Comparison of ENCODE assay signal across 17 cellular contexts in genomic region chr4:26905172-26905571, GRCh38. TPM values are rescaled to one million over a fixed set of nuclear protein-coding genes. Genes with fewer than 3 reads are reported as not detected.
DNase-seq lines count a peak whose midpoint lies in the region; ATAC-seq and TF ChIP-seq lines count a peak whose summit lies in the region.
"Had no signal": no experiment of that assay in that cellular context is flagged by ENCODE, and none has a peak within 500 bp of the region (broad histone marks: within the 10 kb centered on the region; RNA-seq: fewer than 3 reads in every experiment).

No MANE protein-coding gene starts in this region.

- no TSS peak for BruUV-seq in Calu3 (replicated peaks; lab: Mats Ljungman, UMichigan)

- H3K4me3 Mint-ChIP-seq in activated T-cell treated with anti-CD3 and anti-CD28 coated beads, Interleukin-2, amount 50 U/mL, for 4 hours = no peak overlapping the region
- H3K4me3 Mint-ChIP-seq in WTC11 (no peak overlapping the region), Calu3 (ENCODE audit: low read depth, unreplicated experiment) (no peak overlapping the region)
- H3K4me3 Mint-ChIP-seq in effector memory CD8-positive, alpha-beta T cell = peak overlapping the region; percentile 2 to 28
- H3K4me3 Mint-ChIP-seq in stimulated activated naive CD8-positive, alpha-beta T cell treated with anti-CD3 and anti-CD28 coated beads, Interleukin-15, amount 100 ng/mL, for 72 hours = peak overlapping the region; percentile 30 to 58
- H3K4me3 Mint-ChIP-seq: mesothelial cell of epicardium had no signal

- no peaks in the 10 kb centered on the region for H3K27me3 Mint-ChIP-seq in activated T-cell treated with anti-CD3 and anti-CD28 coated beads, Interleukin-2, amount 50 U/mL, for 4 hours (ENCODE audit: low read depth)
- H3K27me3 Mint-ChIP-seq in WTC11 (ENCODE audit: low read depth) = 0 out of 2 replicates have a peak, but pooled peaks cover 2% of the 10 kb centered on the region
- H3K27me3 Mint-ChIP-seq in effector memory CD8-positive, alpha-beta T cell = no peaks in the 10 kb centered on the region
- H3K27me3 Mint-ChIP-seq in stimulated activated naive CD8-positive, alpha-beta T cell treated with anti-CD3 and anti-CD28 coated beads, Interleukin-15, amount 100 ng/mL, for 72 hours = no peaks in the 10 kb centered on the region
- H3K27me3 Mint-ChIP-seq in Calu3 (ENCODE audit: unreplicated experiment) = no peaks in the 10 kb centered on the region

- H3K36me3 Mint-ChIP-seq in activated T-cell treated with anti-CD3 and anti-CD28 coated beads, Interleukin-2, amount 50 U/mL, for 4 hours (ENCODE audit: insufficient read depth) = peaks cover 8% of the 10 kb centered on the region
- H3K36me3 Mint-ChIP-seq in WTC11 (no peaks in the 10 kb centered on the region), Calu3 (ENCODE audit: insufficient read depth, unreplicated experiment) (no peaks in the 10 kb centered on the region)
- H3K36me3 Mint-ChIP-seq in effector memory CD8-positive, alpha-beta T cell (ENCODE audit: insufficient read depth) = peaks cover 2% of the 10 kb centered on the region

- intact Hi-C loops in Calu3 (cut with micrococcal nuclease; ENCODE audit: unreplicated experiment) = no loop called here

- H3K9me3 Mint-ChIP-seq in activated T-cell treated with anti-CD3 and anti-CD28 coated beads, Interleukin-2, amount 50 U/mL, for 4 hours = no peaks in the 10 kb centered on the region
- no peaks in the 10 kb centered on the region for H3K9me3 Mint-ChIP-seq in WTC11
- no peaks in the 10 kb centered on the region for H3K9me3 Mint-ChIP-seq in effector memory CD8-positive, alpha-beta T cell
- H3K9me3 Mint-ChIP-seq in stimulated activated naive CD8-positive, alpha-beta T cell treated with anti-CD3 and anti-CD28 coated beads, Interleukin-15, amount 100 ng/mL, for 72 hours = no peaks in the 10 kb centered on the region
- H3K9me3 Mint-ChIP-seq in Calu3 (ENCODE audit: low read depth, unreplicated experiment) = no peaks in the 10 kb centered on the region
- H3K9me3 Mint-ChIP-seq: mesothelial cell of epicardium had no signal

- CTCF ChIA-PET in WTC11 (lab: Charles Lee) (interaction anchor here (0.5 kb wide), 1 partner anchor 395 kb away, joined by 3 read pairs; no protein-coding TSS in a partner anchor), Calu3 (lab: Charles Lee) (interaction anchor here (0.7 kb wide), 1 partner anchor 199 kb away, joined by 3 read pairs; no protein-coding TSS in a partner anchor)

- no peak for DNase-seq in activated T-cell treated with anti-CD3 and anti-CD28 coated beads, Interleukin-2, amount 50 U/mL, for 4 hours
- DNase-seq in activated T-cell treated with anti-CD3 and anti-CD28 coated beads, Interleukin-2, amount 50 U/mL, for 1 hour = no peak
- DNase-seq in WTC11 (ENCODE audit: low spot score) = no peak
- no peak for DNase-seq in effector memory CD8-positive, alpha-beta T cell
- peak in 1 of 2 donors; percentile 38 for DNase-seq in stimulated activated naive CD8-positive, alpha-beta T cell treated with anti-CD3 and anti-CD28 coated beads, Interleukin-15, amount 100 ng/mL, for 72 hours
- no peak for DNase-seq in RPMI8226
- no peak for DNase-seq in Calu3
- DNase-seq: Caco-2; effector CD8-positive, alpha-beta T cell; left colon; NCI-H1092 treated with DMSO at 0.1 percent for 48 hours; psoas muscle; SK-N-SH; small intestine; stimulated activated CD4-positive, alpha-beta T cell treated with anti-CD3 and anti-CD28 coated beads, Interleukin-4, amount 100 ng/mL, for 1 hour had no signal

- TF ChIP-seq CTCF in WTC11 (IDR thresholded peaks at IDR 0.05) (no peak), Calu3 (IDR thresholded peaks at IDR 0.05; ENCODE audit: unreplicated experiment) (no peak)

- peaks cover 73% of the 10 kb centered on the region for H3K4me1 Mint-ChIP-seq in activated T-cell treated with anti-CD3 and anti-CD28 coated beads, Interleukin-2, amount 50 U/mL, for 4 hours (ENCODE audit: low read depth)
- peaks cover 55% of the 10 kb centered on the region for H3K4me1 Mint-ChIP-seq in WTC11
- peaks cover 25 to 40% of the 10 kb centered on the region in 2 donors for H3K4me1 Mint-ChIP-seq in effector memory CD8-positive, alpha-beta T cell (ENCODE audit: low read depth in 2 of 2)
- H3K4me1 Mint-ChIP-seq in stimulated activated naive CD8-positive, alpha-beta T cell treated with anti-CD3 and anti-CD28 coated beads, Interleukin-15, amount 100 ng/mL, for 72 hours = peaks cover 76% of the 10 kb centered on the region
- H3K4me1 Mint-ChIP-seq in Calu3 (ENCODE audit: low read depth, unreplicated experiment) = peaks cover 16% of the 10 kb centered on the region

- H3K27ac Mint-ChIP-seq in WTC11 (peak overlapping the region; percentile 2; the same call in 1 of the 2 replicates), Calu3 (ENCODE audit: unreplicated experiment) (no peak overlapping the region)
- H3K27ac Mint-ChIP-seq in effector memory CD8-positive, alpha-beta T cell = peak overlapping the region; percentile 1 to 33
- peak overlapping the region; percentile 80 to 89 for H3K27ac Mint-ChIP-seq in stimulated activated naive CD8-positive, alpha-beta T cell treated with anti-CD3 and anti-CD28 coated beads, Interleukin-15, amount 100 ng/mL, for 72 hours
- H3K27ac Mint-ChIP-seq: mesothelial cell of epicardium had no signal

- POLR2A ChIA-PET in WTC11 (lab: Charles Lee) = no interaction called here

- peak; percentile 46 for ATAC-seq in activated T-cell treated with anti-CD3 and anti-CD28 coated beads, Interleukin-2, amount 50 U/mL, for 4 hours
- ATAC-seq in WTC11 (no peak), GM21825 (IDR thresholded peaks at IDR 0.05; ENCODE audit: unreplicated experiment) (no peak)
- ATAC-seq in effector memory CD8-positive, alpha-beta T cell (replicated peaks) = peak; percentile 90
- peak; percentile 99 for ATAC-seq in stimulated activated naive CD8-positive, alpha-beta T cell treated with anti-CD3 and anti-CD28 coated beads, Interleukin-15, amount 100 ng/mL, for 72 hours
- ATAC-seq: left colon, psoas muscle had no signal

TF ChIP-seq in WTC11, 78 proteins besides CTCF, POLR2A, EP300 and RAD21:
- TF ChIP-seq EMX1 (CRISPR knock-in tag; IDR thresholded peaks at IDR 0.05) (no peak), CREB1 (CRISPR knock-in tag; IDR thresholded peaks at IDR 0.05) (no peak), FOXJ3 (CRISPR knock-in tag; IDR thresholded peaks at IDR 0.05; ENCODE audit: borderline replicate concordance) (no peak), NFYB (CRISPR knock-in tag; conservative IDR thresholded peaks at IDR 0.05; ENCODE audit: low read depth) (no peak), ZMAT4 (CRISPR knock-in tag; IDR thresholded peaks at IDR 0.05) (no peak), ATF1 (CRISPR knock-in tag; IDR thresholded peaks at IDR 0.05) (no peak), ZNF138 (CRISPR knock-in tag; conservative IDR thresholded peaks at IDR 0.05) (no peak), ZNF219 (CRISPR knock-in tag; IDR thresholded peaks at IDR 0.05; ENCODE audit: borderline replicate concordance) (no peak), ATF2 (CRISPR knock-in tag; IDR thresholded peaks at IDR 0.05; ENCODE audit: borderline replicate concordance, low read depth) (no peak), RORB (CRISPR knock-in tag; IDR thresholded peaks at IDR 0.05) (no peak), ZNF263 (CRISPR knock-in tag; IDR thresholded peaks at IDR 0.05; ENCODE audit: low read depth) (no peak), TEAD1 (CRISPR knock-in tag; IDR thresholded peaks at IDR 0.05) (no peak), ZNF423 (CRISPR knock-in tag; IDR thresholded peaks at IDR 0.05) (no peak), ESRRA (CRISPR knock-in tag; IDR thresholded peaks at IDR 0.05; ENCODE audit: borderline replicate concordance) (no peak), MAX (CRISPR knock-in tag; IDR thresholded peaks at IDR 0.05) (no peak), FOXP1 (CRISPR knock-in tag; IDR thresholded peaks at IDR 0.05; ENCODE audit: borderline replicate concordance) (no peak), E2F1 (CRISPR knock-in tag; IDR thresholded peaks at IDR 0.05) (no peak), JAZF1 (CRISPR knock-in tag; IDR thresholded peaks at IDR 0.05) (no peak)

RNA-seq across cellular contexts. Expression of gene STIM2, which starts 44.5 kb away (rescaled TPM):
- 10 to 100 TPM; 26.9 to 30.7 (median 29.8) TPM for total RNA-seq in activated T-cell treated with anti-CD3 and anti-CD28 coated beads, Interleukin-2, amount 50 U/mL, for 4 hours
- 20.1 to 22.4 TPM (median 20.9 TPM) in 3 replicates for total RNA-seq in WTC11 (2021)
- total RNA-seq in Calu3 (2022) = 24.2 and 31.0 TPM in 2 replicates

Comparison
In these comparisons a context has a peak if more than half of its experiments do, and no peak if none do; other contexts are left out.
1. ATAC-seq: peak in activated T-cell treated with anti-CD3 and anti-CD28 coated beads, Interleukin-2, amount 50 U/mL, for 4 hours (2 of 2), effector memory CD8-positive, alpha-beta T cell (single experiment) and stimulated activated naive CD8-positive, alpha-beta T cell treated with anti-CD3 and anti-CD28 coated beads, Interleukin-15, amount 100 ng/mL, for 72 hours (single experiment); none in WTC11 (single experiment) and GM21825 (single experiment).
2. H3K4me3 Mint-ChIP-seq: peak in effector memory CD8-positive, alpha-beta T cell (2 of 2) and stimulated activated naive CD8-positive, alpha-beta T cell treated with anti-CD3 and anti-CD28 coated beads, Interleukin-15, amount 100 ng/mL, for 72 hours (2 of 2); none in activated T-cell treated with anti-CD3 and anti-CD28 coated beads, Interleukin-2, amount 50 U/mL, for 4 hours (single experiment), WTC11 (single experiment) and Calu3 (single experiment).